ENCODE assay signal across 1 cellular context in the genomic region with DNA sequence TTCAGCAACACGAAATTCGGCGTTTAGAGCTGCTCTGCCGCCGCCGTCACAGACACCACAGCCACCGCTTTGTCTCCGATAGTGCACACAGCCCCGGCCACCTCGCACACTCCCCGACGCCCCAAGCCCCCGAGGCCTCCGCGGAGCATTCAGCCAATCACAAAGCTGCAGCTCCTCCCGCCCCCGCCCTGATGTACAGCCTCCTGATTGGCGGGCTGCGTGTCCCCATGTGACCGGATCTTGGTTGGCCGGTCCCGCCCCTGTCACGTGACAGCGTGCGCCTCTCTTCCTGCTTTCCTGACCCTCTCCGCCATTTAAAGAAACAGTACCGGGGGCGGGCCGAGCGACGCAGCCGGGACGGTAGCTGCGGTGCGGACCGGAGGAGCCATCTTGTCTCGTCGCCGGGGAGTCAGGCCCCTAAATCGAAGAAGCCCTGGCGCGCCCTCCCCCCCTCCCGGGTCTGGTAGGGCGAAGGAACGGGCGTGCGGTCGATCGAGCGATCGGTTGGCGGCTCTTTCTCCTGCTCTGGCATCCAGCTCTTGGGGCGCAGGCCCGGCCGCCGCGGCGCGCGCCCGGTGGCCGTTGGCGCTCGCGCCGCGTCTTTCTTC.
TF ChIP-seq lines count a peak whose summit lies in the region.

Gene TUG1, plus strand, starts transcription at position 342 of the 608 bp plus-strand sequence.

TF ChIP-seq in GM12878, 131 proteins besides CTCF, POLR2A, EP300 and RAD21 (continued from another document and continues in another):
- TF ChIP-seq, protein P1, sequence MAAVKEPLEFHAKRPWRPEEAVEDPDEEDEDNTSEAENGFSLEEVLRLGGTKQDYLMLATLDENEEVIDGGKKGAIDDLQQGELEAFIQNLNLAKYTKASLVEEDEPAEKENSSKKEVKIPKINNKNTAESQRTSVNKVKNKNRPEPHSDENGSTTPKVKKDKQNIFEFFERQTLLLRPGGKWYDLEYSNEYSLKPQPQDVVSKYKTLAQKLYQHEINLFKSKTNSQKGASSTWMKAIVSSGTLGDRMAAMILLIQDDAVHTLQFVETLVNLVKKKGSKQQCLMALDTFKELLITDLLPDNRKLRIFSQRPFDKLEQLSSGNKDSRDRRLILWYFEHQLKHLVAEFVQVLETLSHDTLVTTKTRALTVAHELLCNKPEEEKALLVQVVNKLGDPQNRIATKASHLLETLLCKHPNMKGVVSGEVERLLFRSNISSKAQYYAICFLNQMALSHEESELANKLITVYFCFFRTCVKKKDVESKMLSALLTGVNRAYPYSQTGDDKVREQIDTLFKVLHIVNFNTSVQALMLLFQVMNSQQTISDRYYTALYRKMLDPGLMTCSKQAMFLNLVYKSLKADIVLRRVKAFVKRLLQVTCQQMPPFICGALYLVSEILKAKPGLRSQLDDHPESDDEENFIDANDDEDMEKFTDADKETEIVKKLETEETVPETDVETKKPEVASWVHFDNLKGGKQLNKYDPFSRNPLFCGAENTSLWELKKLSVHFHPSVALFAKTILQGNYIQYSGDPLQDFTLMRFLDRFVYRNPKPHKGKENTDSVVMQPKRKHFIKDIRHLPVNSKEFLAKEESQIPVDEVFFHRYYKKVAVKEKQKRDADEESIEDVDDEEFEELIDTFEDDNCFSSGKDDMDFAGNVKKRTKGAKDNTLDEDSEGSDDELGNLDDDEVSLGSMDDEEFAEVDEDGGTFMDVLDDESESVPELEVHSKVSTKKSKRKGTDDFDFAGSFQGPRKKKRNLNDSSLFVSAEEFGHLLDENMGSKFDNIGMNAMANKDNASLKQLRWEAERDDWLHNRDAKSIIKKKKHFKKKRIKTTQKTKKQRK (IDR thresholded peaks at IDR 0.05; ENCODE audit: low read depth, low read length) = peak; percentile 47; the same call in 1 of the 2 replicates
- peak; percentile 60 for TF ChIP-seq IKZF1 (conservative IDR thresholded peaks at IDR 0.05)
- no peak for TF ChIP-seq ZNF274 (IDR thresholded peaks at IDR 0.05; ENCODE audit: insufficient read depth, insufficient read length)
- TF ChIP-seq, protein P2, sequence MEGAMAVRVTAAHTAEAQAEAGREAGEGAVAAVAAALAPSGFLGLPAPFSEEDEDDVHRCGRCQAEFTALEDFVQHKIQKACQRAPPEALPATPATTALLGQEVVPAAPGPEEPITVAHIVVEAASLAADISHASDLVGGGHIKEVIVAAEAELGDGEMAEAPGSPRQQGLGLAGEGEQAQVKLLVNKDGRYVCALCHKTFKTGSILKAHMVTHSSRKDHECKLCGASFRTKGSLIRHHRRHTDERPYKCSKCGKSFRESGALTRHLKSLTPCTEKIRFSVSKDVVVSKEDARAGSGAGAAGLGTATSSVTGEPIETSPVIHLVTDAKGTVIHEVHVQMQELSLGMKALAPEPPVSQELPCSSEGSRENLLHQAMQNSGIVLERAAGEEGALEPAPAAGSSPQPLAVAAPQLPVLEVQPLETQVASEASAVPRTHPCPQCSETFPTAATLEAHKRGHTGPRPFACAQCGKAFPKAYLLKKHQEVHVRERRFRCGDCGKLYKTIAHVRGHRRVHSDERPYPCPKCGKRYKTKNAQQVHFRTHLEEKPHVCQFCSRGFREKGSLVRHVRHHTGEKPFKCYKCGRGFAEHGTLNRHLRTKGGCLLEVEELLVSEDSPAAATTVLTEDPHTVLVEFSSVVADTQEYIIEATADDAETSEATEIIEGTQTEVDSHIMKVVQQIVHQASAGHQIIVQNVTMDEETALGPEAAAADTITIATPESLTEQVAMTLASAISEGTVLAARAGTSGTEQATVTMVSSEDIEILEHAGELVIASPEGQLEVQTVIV (IDR thresholded peaks at IDR 0.05; ENCODE audit: borderline replicate concordance, partially characterized antibody) = peak; percentile 91
- peak; percentile 11; the same call in 1 of the 2 replicates for TF ChIP-seq ELK1 (IDR thresholded peaks at IDR 0.05; ENCODE audit: low read depth, low read length)
- TF ChIP-seq, protein P3, sequence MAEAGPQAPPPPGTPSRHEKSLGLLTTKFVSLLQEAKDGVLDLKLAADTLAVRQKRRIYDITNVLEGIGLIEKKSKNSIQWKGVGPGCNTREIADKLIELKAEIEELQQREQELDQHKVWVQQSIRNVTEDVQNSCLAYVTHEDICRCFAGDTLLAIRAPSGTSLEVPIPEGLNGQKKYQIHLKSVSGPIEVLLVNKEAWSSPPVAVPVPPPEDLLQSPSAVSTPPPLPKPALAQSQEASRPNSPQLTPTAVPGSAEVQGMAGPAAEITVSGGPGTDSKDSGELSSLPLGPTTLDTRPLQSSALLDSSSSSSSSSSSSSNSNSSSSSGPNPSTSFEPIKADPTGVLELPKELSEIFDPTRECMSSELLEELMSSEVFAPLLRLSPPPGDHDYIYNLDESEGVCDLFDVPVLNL (IDR thresholded peaks at IDR 0.05; ENCODE audit: low read depth, low read length) = no peak
- no peak for TF ChIP-seq HDAC2 (IDR thresholded peaks at IDR 0.05)
- TF ChIP-seq CBX5 (IDR thresholded peaks at IDR 0.05; ENCODE audit: low read depth) = peak; percentile 82; the same call in 1 of the 2 replicates
- TF ChIP-seq, protein P4, sequence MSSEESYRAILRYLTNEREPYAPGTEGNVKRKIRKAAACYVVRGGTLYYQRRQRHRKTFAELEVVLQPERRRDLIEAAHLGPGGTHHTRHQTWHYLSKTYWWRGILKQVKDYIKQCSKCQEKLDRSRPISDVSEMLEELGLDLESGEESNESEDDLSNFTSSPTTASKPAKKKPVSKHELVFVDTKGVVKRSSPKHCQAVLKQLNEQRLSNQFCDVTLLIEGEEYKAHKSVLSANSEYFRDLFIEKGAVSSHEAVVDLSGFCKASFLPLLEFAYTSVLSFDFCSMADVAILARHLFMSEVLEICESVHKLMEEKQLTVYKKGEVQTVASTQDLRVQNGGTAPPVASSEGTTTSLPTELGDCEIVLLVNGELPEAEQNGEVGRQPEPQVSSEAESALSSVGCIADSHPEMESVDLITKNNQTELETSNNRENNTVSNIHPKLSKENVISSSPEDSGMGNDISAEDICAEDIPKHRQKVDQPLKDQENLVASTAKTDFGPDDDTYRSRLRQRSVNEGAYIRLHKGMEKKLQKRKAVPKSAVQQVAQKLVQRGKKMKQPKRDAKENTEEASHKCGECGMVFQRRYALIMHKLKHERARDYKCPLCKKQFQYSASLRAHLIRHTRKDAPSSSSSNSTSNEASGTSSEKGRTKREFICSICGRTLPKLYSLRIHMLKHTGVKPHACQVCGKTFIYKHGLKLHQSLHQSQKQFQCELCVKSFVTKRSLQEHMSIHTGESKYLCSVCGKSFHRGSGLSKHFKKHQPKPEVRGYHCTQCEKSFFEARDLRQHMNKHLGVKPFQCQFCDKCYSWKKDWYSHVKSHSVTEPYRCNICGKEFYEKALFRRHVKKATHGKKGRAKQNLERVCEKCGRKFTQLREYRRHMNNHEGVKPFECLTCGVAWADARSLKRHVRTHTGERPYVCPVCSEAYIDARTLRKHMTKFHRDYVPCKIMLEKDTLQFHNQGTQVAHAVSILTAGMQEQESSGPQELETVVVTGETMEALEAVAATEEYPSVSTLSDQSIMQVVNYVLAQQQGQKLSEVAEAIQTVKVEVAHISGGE (CRISPR knock-in tag; IDR thresholded peaks at IDR 0.05) = peak; percentile 68; the same call in 1 of the 2 replicates
- no peak for TF ChIP-seq IKZF2 (IDR thresholded peaks at IDR 0.05)
- TF ChIP-seq, protein P5, sequence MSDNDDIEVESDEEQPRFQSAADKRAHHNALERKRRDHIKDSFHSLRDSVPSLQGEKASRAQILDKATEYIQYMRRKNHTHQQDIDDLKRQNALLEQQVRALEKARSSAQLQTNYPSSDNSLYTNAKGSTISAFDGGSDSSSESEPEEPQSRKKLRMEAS (IDR thresholded peaks at IDR 0.05; ENCODE audit: low read depth, low read length) = peak; percentile 96
- peak; percentile 85 for TF ChIP-seq NR2C2 (IDR thresholded peaks at IDR 0.05; ENCODE audit: borderline replicate concordance, control insufficient read depth, insufficient read length, low read depth)
- TF ChIP-seq EED (IDR thresholded peaks at IDR 0.05; ENCODE audit: low read depth) = no peak
- peak; percentile 81 for TF ChIP-seq RELA (IDR thresholded peaks at IDR 0.05; ENCODE audit: borderline replicate concordance, partially characterized antibody)
- TF ChIP-seq SPI1 (IDR thresholded peaks at IDR 0.05; ENCODE audit: borderline replicate concordance, insufficient read depth, low read depth, low read length) = no peak
- peak; percentile 100 for TF ChIP-seq RAD51 (IDR thresholded peaks at IDR 0.05)
- peak; percentile 92 for TF ChIP-seq CUX1 (IDR thresholded peaks at IDR 0.05; ENCODE audit: insufficient replicate concordance, low read depth, low read length)
- TF ChIP-seq, protein P6, sequence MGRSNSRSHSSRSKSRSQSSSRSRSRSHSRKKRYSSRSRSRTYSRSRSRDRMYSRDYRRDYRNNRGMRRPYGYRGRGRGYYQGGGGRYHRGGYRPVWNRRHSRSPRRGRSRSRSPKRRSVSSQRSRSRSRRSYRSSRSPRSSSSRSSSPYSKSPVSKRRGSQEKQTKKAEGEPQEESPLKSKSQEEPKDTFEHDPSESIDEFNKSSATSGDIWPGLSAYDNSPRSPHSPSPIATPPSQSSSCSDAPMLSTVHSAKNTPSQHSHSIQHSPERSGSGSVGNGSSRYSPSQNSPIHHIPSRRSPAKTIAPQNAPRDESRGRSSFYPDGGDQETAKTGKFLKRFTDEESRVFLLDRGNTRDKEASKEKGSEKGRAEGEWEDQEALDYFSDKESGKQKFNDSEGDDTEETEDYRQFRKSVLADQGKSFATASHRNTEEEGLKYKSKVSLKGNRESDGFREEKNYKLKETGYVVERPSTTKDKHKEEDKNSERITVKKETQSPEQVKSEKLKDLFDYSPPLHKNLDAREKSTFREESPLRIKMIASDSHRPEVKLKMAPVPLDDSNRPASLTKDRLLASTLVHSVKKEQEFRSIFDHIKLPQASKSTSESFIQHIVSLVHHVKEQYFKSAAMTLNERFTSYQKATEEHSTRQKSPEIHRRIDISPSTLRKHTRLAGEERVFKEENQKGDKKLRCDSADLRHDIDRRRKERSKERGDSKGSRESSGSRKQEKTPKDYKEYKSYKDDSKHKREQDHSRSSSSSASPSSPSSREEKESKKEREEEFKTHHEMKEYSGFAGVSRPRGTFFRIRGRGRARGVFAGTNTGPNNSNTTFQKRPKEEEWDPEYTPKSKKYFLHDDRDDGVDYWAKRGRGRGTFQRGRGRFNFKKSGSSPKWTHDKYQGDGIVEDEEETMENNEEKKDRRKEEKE (IDR thresholded peaks at IDR 0.05) = no peak
- TF ChIP-seq CBFB (IDR thresholded peaks at IDR 0.05; ENCODE audit: low read depth) = peak; percentile 84
- peak; percentile 59 for TF ChIP-seq MEF2B (IDR thresholded peaks at IDR 0.05; ENCODE audit: partially characterized antibody, poor library complexity, severe bottlenecking)
- no peak for TF ChIP-seq RBBP5 (conservative IDR thresholded peaks at IDR 0.05)
- TF ChIP-seq FOXM1 (IDR thresholded peaks at IDR 0.05; ENCODE audit: low read depth, low read length) = no peak
- peak; percentile 51; the same call in 1 of the 2 replicates for TF ChIP-seq FOXK2 (IDR thresholded peaks at IDR 0.05)
- no peak for TF ChIP-seq SREBF1 (IDR thresholded peaks at IDR 0.05; ENCODE audit: low read length)
